In the genomic region with DNA sequence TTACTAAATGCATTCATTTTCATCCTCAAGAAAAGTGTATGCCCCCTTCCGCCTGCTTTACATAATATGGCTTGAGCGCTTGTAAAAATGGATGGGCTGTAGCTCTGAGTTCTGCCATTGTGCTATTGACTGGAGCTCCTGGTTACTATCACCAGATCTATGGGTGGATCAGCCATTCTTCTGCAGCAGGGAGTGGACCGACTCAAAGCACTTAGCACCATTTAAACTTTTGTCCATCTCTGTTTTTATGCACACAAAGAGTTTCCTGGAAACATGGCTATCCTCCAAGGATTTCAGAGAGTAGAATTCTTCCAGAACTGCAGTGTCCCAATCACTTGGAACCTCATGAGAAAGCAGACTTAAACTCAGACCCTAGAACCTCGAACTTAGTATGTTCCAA, we compare ENCODE assay signal across 2 cellular contexts.
TF ChIP-seq lines count a peak whose summit lies in the region.

No MANE protein-coding gene starts in this region.

TF ChIP-seq in endothelial cell of umbilical vein, 7 proteins besides CTCF, POLR2A, EP300 and RAD21:
- TF ChIP-seq FOS (IDR thresholded peaks at IDR 0.05; ENCODE audit: borderline replicate concordance, insufficient read depth, low read length) (no peak), GATA2 (IDR thresholded peaks at IDR 0.05; ENCODE audit: insufficient read depth, insufficient read length, low read depth, low read length) (peak; percentile 7)

TF ChIP-seq in GM23338, 12 proteins besides CTCF, POLR2A, EP300 and RAD21 (continued from another document):
- TF ChIP-seq STAT1 (IDR thresholded peaks at IDR 0.05; ENCODE audit: unreplicated experiment): no peak
- no peak for TF ChIP-seq ZNF331 (CRISPR knock-in tag; IDR thresholded peaks at IDR 0.05; ENCODE audit: low read depth)
- no peak for TF ChIP-seq ETS1 (IDR thresholded peaks at IDR 0.05)
- TF ChIP-seq REST (IDR thresholded peaks at IDR 0.05; ENCODE audit: unreplicated experiment): no peak
- no peak for TF ChIP-seq EZH2 (IDR thresholded peaks at IDR 0.05; ENCODE audit: low read depth, unreplicated experiment)
